In the genomic region with DNA sequence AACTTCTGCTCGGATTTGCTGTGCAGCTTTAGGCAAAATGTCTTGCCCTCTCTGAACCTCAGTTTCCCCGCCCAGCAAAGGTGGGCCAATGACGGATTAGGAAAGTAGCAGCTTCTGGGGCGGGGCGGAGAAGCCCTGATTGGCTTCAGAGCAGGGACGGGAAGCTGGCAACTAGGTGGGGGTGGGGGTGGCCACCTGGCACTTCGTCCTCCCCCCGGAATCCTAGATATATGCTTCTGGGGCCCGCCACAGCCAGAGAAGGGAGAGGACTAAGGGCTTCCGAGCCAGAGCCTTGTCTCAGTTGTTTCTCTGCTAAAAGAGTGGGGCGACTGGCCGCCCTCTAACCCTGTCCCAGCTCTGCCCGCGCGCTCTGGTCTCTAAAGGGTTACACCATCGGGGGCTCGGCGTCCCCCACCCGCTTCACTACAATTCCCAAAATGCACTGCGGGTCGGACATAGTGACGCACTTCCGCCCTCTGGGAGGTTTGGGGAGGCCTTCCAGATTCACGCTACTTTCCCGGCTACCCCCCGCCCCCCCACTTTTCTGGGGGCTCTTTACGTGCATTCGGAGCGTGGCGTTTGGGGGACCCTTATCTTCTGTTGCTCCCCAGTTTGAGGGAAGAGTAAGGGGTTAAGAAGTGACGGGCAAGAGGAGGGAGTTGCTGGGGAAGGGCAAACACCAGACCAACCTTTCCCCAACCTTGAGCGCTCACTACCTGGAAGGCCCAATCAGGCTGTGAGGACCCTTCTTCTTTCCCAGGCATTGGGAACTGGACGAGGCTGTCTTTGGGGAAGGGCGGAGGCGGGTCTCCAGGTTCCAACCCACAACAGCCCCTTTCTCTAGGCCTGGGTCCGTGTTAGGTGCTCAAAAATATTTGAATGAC, we compare ENCODE assay signal across 8 cellular contexts. TPM values are rescaled to one million over a fixed set of nuclear protein-coding genes. Genes with fewer than 3 reads are reported as not detected.
DNase-seq lines count a peak whose midpoint lies in the region; ATAC-seq and FAIRE-seq lines count a peak whose summit lies in the region.

No MANE protein-coding gene starts in this region.

- H3K9me3 Mint-ChIP-seq in activated CD4-positive, alpha-beta T cell treated with anti-CD3 and anti-CD28 coated beads, Interleukin-2, amount 10 ng/mL, durations not matched to agents 7 days and 5 days = no peaks in the 10 kb centered on the region

- DNase-seq in Ammon's horn (ENCODE audit: low spot score) (peak; percentile 94), GM19239 (ENCODE audit: insufficient read length, low spot score) (peak; percentile 88), NCI-H526 treated with DMSO at 0.1 percent for 48 hours (lab: John Stamatoyannopoulos, UW) (peak; percentile 71), dedifferentiated amniotic fluid mesenchymal stem cell (ENCODE audit: extremely low spot score) (peak; percentile 92), left lobe of liver (ENCODE audit: low spot score) (peak; percentile 93)
- DNase-seq in activated CD4-positive, alpha-beta T cell treated with anti-CD3 and anti-CD28 coated beads, Interleukin-2, amount 10 ng/mL, durations not matched to agents 7 days and 5 days = peak; percentile 97
- DNase-seq in stimulated activated CD4-positive, alpha-beta T cell treated with anti-CD3 and anti-CD28 coated beads, Interleukin-1b, Interleukin-23, amount 100 ng/mL, for 48 hours = peak; percentile 92

- H3K27me3 Mint-ChIP-seq in activated CD4-positive, alpha-beta T cell treated with anti-CD3 and anti-CD28 coated beads, Interleukin-2, amount 10 ng/mL, durations not matched to agents 7 days and 5 days = no peaks in the 10 kb centered on the region

- peak overlapping the region; percentile 95 for H3K4me3 Mint-ChIP-seq in activated CD4-positive, alpha-beta T cell treated with anti-CD3 and anti-CD28 coated beads, Interleukin-2, amount 10 ng/mL, durations not matched to agents 7 days and 5 days

- peak; percentile 98 for FAIRE-seq in GM19239 (lab: Jason Lieb, UNC)

- peaks cover 28% of the 10 kb centered on the region for H3K4me1 Mint-ChIP-seq in activated CD4-positive, alpha-beta T cell treated with anti-CD3 and anti-CD28 coated beads, Interleukin-2, amount 10 ng/mL, durations not matched to agents 7 days and 5 days

- CTCF ChIA-PET in activated CD4-positive, alpha-beta T cell treated with anti-CD3 and anti-CD28 coated beads, Interleukin-2, amount 10 ng/mL, durations not matched to agents 7 days and 5 days (lab: Charles Lee) = interaction anchor here (0.6 to 8.1 kb wide), 9 partner anchors 9 to 142 kb away, joined by 3 to 58 read pairs (median 4); a partner anchor contains a TSS

- H3K27ac Mint-ChIP-seq in activated CD4-positive, alpha-beta T cell treated with anti-CD3 and anti-CD28 coated beads, Interleukin-2, amount 10 ng/mL, durations not matched to agents 7 days and 5 days = peak overlapping the region; percentile 98

- peaks cover 2% of the 10 kb centered on the region for H3K36me3 Mint-ChIP-seq in activated CD4-positive, alpha-beta T cell treated with anti-CD3 and anti-CD28 coated beads, Interleukin-2, amount 10 ng/mL, durations not matched to agents 7 days and 5 days (ENCODE audit: low read depth)

- ATAC-seq in HG03460 (IDR thresholded peaks at IDR 0.05; ENCODE audit: unreplicated experiment) (peak; percentile 40), left lobe of liver (peak; percentile 56)

- POLR2A ChIA-PET in activated CD4-positive, alpha-beta T cell treated with anti-CD3 and anti-CD28 coated beads, Interleukin-2, amount 10 ng/mL, durations not matched to agents 7 days and 5 days (lab: Charles Lee) = interaction anchor here (0.6 to 1.0 kb wide), 3 partner anchors 16 to 94 kb away, joined by 3 to 7 read pairs (median 3); a partner anchor contains a TSS

RNA-seq across cellular contexts. Expression of a gene that starts 0.7 kb away (rescaled TPM):
- total RNA-seq in activated CD4-positive, alpha-beta T cell treated with anti-CD3 and anti-CD28 coated beads, Interleukin-2, amount 10 ng/mL, durations not matched to agents 7 days and 5 days = 10 to 100 TPM; 17.5 to 19.1 TPM
- 19.5 TPM for total RNA-seq in left lobe of liver

RNA-seq across cellular contexts. Expression of a gene that starts 15.7 kb away (rescaled TPM):
- 10 to 100 TPM in 1 of 2 experiments, 1 to 10 TPM in 1; 9.7 to 11.4 TPM for total RNA-seq in activated CD4-positive, alpha-beta T cell treated with anti-CD3 and anti-CD28 coated beads, Interleukin-2, amount 10 ng/mL, durations not matched to agents 7 days and 5 days
- total RNA-seq in left lobe of liver = 5.0 TPM

RNA-seq across cellular contexts. Expression of a gene that starts 22.5 kb away (rescaled TPM):
- total RNA-seq in activated CD4-positive, alpha-beta T cell treated with anti-CD3 and anti-CD28 coated beads, Interleukin-2, amount 10 ng/mL, durations not matched to agents 7 days and 5 days = not detected
- total RNA-seq in left lobe of liver = 31.6 TPM

RNA-seq across cellular contexts. Expression of a gene that starts 23.7 kb away (rescaled TPM):
- 10 to 100 TPM; 91.0 to 98.0 TPM for total RNA-seq in activated CD4-positive, alpha-beta T cell treated with anti-CD3 and anti-CD28 coated beads, Interleukin-2, amount 10 ng/mL, durations not matched to agents 7 days and 5 days
- total RNA-seq in left lobe of liver = 45.9 TPM

RNA-seq across cellular contexts. Expression of a gene that starts 27.9 kb away (rescaled TPM):
- not detected for total RNA-seq in activated CD4-positive, alpha-beta T cell treated with anti-CD3 and anti-CD28 coated beads, Interleukin-2, amount 10 ng/mL, durations not matched to agents 7 days and 5 days
- total RNA-seq in left lobe of liver = not detected

Comparison
In these comparisons a context has a peak if more than half of its experiments do, and no peak if none do; other contexts are left out.
1. Peak in every context shown above with its lines: DNase-seq and ATAC-seq.
2. RNA of a gene that starts 22.5 kb away (total RNA-seq): 31.6 TPM in left lobe of liver (single experiment); not detected in activated CD4-positive, alpha-beta T cell treated with anti-CD3 and anti-CD28 coated beads, Interleukin-2, amount 10 ng/mL, durations not matched to agents 7 days and 5 days; every median in the first group is over 10 times any median in the second.